ENCODE assay signal across 16 cellular contexts in the genomic region with DNA sequence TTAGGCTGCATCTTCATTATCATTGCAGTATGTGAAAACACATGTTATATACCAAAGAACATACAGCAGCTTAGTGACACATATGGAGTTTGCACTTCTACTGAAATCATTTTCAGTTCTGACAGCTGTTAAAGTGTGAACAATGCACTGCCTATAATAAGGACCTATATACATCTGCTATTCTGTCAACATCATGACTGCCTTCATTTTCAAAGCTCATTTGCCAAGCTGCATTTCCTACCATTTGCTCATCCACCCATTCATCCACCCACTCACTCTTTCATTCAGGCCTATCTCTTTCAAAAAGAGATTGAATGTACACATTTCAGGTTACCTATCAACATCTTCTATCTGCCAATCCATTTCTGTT.
DNase-seq lines count a peak whose midpoint lies in the region; ATAC-seq, FAIRE-seq and TF ChIP-seq lines count a peak whose summit lies in the region.
"Had no signal": no experiment of that assay in that cellular context is flagged by ENCODE, and none has a peak within 500 bp of the region (broad histone marks: within the 10 kb centered on the region; RNA-seq: fewer than 3 reads in every experiment).

No MANE protein-coding gene starts in this region.

- in situ Hi-C loops in HAP-1 (cut with MboI; ENCODE audit: low sequenced_read_pairs) = no loop called here

- H3K4me1 ChIP-seq in astrocyte (ENCODE audit: insufficient read depth, low read length) (peaks cover 20% of the 10 kb centered on the region), ascending aorta (peaks cover 6 to 19% of the 10 kb centered on the region in 2 donors), HAP-1 (no peaks in the 10 kb centered on the region)

- no peaks in the 10 kb centered on the region for H3K27me3 Mint-ChIP-seq in activated CD8-positive, alpha-beta T cell treated with anti-CD3 and anti-CD28 coated beads for 36 hours
- no peaks in the 10 kb centered on the region for H3K27me3 Mint-ChIP-seq in activated CD8-positive, alpha-beta T cell treated with anti-CD3 and anti-CD28 coated beads, Interleukin-2, amount 10 ng/mL, durations not matched to agents 7 days and 5 days (ENCODE audit: low read depth)
- H3K27me3 Mint-ChIP-seq in HFFc6 (ENCODE audit: insufficient read depth) (no peaks in the 10 kb centered on the region), astrocyte (ENCODE audit: low read depth, unreplicated experiment) (no peaks in the 10 kb centered on the region)
- H3K27me3 Mint-ChIP-seq in stimulated activated naive B cell treated with anti-CD40 and anti-IgM and Interleukin-4, amounts not matched to agents 10 μg/mL and 1 μg/mL and 100 μg/mL, for 72 hours = no peaks in the 10 kb centered on the region
- H3K27me3 Mint-ChIP-seq: central memory CD8-positive, alpha-beta T cell had no signal

- H3K4me1 Mint-ChIP-seq in activated CD8-positive, alpha-beta T cell treated with anti-CD3 and anti-CD28 coated beads for 36 hours (ENCODE audit: low read depth) = peaks cover 79% of the 10 kb centered on the region
- H3K4me1 Mint-ChIP-seq in activated CD8-positive, alpha-beta T cell treated with anti-CD3 and anti-CD28 coated beads, Interleukin-2, amount 10 ng/mL, durations not matched to agents 7 days and 5 days (ENCODE audit: low read depth) = peaks cover 77% of the 10 kb centered on the region
- H3K4me1 Mint-ChIP-seq in HFFc6 (ENCODE audit: low read depth) (peaks cover 67% of the 10 kb centered on the region), astrocyte (ENCODE audit: low read depth, unreplicated experiment) (peaks cover 33% of the 10 kb centered on the region)
- peaks cover 52 to 82% of the 10 kb centered on the region in 2 donors for H3K4me1 Mint-ChIP-seq in stimulated activated naive B cell treated with anti-CD40 and anti-IgM and Interleukin-4, amounts not matched to agents 10 μg/mL and 1 μg/mL and 100 μg/mL, for 72 hours

- H3K4me3 ChIP-seq in astrocyte (ENCODE audit: insufficient read depth, low read depth, low read length) = no peak overlapping the region
- H3K4me3 ChIP-seq in ascending aorta = no peak overlapping the region
- no peak overlapping the region for H3K4me3 ChIP-seq in HAP-1
- H3K4me3 ChIP-seq: upper lobe of right lung had no signal

- no peaks in the 10 kb centered on the region for H3K27me3 ChIP-seq in astrocyte (ENCODE audit: insufficient read depth, low read length)
- H3K27me3 ChIP-seq in ascending aorta = no peaks in the 10 kb centered on the region
- peaks cover 5% of the 10 kb centered on the region; the same call in 1 of the 2 replicates for H3K27me3 ChIP-seq in HAP-1 (ENCODE audit: low read depth)
- H3K27me3 ChIP-seq: upper lobe of right lung had no signal

- H3K27ac Mint-ChIP-seq in activated CD8-positive, alpha-beta T cell treated with anti-CD3 and anti-CD28 coated beads for 36 hours = peak overlapping the region; percentile 92
- no peak overlapping the region for H3K27ac Mint-ChIP-seq in activated CD8-positive, alpha-beta T cell treated with anti-CD3 and anti-CD28 coated beads, Interleukin-2, amount 10 ng/mL, durations not matched to agents 7 days and 5 days
- H3K27ac Mint-ChIP-seq in HFFc6 (peak overlapping the region; percentile 72), astrocyte (ENCODE audit: unreplicated experiment) (no peak overlapping the region)
- peak overlapping the region; percentile 53 for H3K27ac Mint-ChIP-seq in stimulated activated naive B cell treated with anti-CD40 and anti-IgM and Interleukin-4, amounts not matched to agents 10 μg/mL and 1 μg/mL and 100 μg/mL, for 72 hours

- peak; percentile 39 for FAIRE-seq in astrocyte (lab: Jason Lieb, UNC)

- POLR2A ChIA-PET in activated CD8-positive, alpha-beta T cell treated with anti-CD3 and anti-CD28 coated beads for 36 hours (lab: Charles Lee) = interaction anchor here (1.5 to 12.9 kb wide), 3 partner anchors 10 to 83 kb away, joined by 4 to 158 read pairs (median 7); no protein-coding TSS in a partner anchor
- POLR2A ChIA-PET in activated CD8-positive, alpha-beta T cell treated with anti-CD3 and anti-CD28 coated beads, Interleukin-2, amount 10 ng/mL, durations not matched to agents 7 days and 5 days (lab: Charles Lee) = interaction anchor here (1.2 to 1.6 kb wide), 2 partner anchors 11 to 82 kb away, joined by 3 to 6 read pairs; partner anchors contain the start of gene STK17B

- no peaks in the 10 kb centered on the region for H3K79me2 ChIP-seq in astrocyte (ENCODE audit: insufficient read depth, low read length)

- intact Hi-C loops in activated CD8-positive, alpha-beta T cell treated with anti-CD3 and anti-CD28 coated beads for 36 hours (cut with micrococcal nuclease) = no loop called here
- intact Hi-C loops in ascending aorta (cut with DNase I) = no loop called here

- no peak for TF ChIP-seq CTCF in activated CD8-positive, alpha-beta T cell treated with anti-CD3 and anti-CD28 coated beads for 36 hours (IDR thresholded peaks at IDR 0.05)
- TF ChIP-seq CTCF in HFFc6 (IDR thresholded peaks at IDR 0.05) (no peak), astrocyte (IDR thresholded peaks at IDR 0.05; ENCODE audit: insufficient read depth, low read depth, low read length) (no peak), ascending aorta (IDR thresholded peaks at IDR 0.05) (no peak)

- peak overlapping the region; percentile 9 for H3K4me2 ChIP-seq in astrocyte (ENCODE audit: low read length)

- no peak overlapping the region for H3K4me3 Mint-ChIP-seq in activated CD8-positive, alpha-beta T cell treated with anti-CD3 and anti-CD28 coated beads for 36 hours
- no peak overlapping the region for H3K4me3 Mint-ChIP-seq in activated CD8-positive, alpha-beta T cell treated with anti-CD3 and anti-CD28 coated beads, Interleukin-2, amount 10 ng/mL, durations not matched to agents 7 days and 5 days
- no peak overlapping the region for H3K4me3 Mint-ChIP-seq in HFFc6
- no peak overlapping the region for H3K4me3 Mint-ChIP-seq in astrocyte (ENCODE audit: unreplicated experiment)
- H3K4me3 Mint-ChIP-seq in stimulated activated naive B cell treated with anti-CD40 and anti-IgM and Interleukin-4, amounts not matched to agents 10 μg/mL and 1 μg/mL and 100 μg/mL, for 72 hours = no peak overlapping the region
- H3K4me3 Mint-ChIP-seq: central memory CD8-positive, alpha-beta T cell had no signal

- no peaks in the 10 kb centered on the region for H4K20me1 ChIP-seq in astrocyte (ENCODE audit: insufficient read depth, low read length)

- H3K36me3 Mint-ChIP-seq in activated CD8-positive, alpha-beta T cell treated with anti-CD3 and anti-CD28 coated beads for 36 hours (ENCODE audit: low read depth) = peaks cover 19% of the 10 kb centered on the region
- peaks cover 29% of the 10 kb centered on the region for H3K36me3 Mint-ChIP-seq in activated CD8-positive, alpha-beta T cell treated with anti-CD3 and anti-CD28 coated beads, Interleukin-2, amount 10 ng/mL, durations not matched to agents 7 days and 5 days (ENCODE audit: low read depth)
- H3K36me3 Mint-ChIP-seq in HFFc6 (ENCODE audit: low read depth) (peaks cover 29% of the 10 kb centered on the region), astrocyte (ENCODE audit: low read depth, unreplicated experiment) (peaks cover 1% of the 10 kb centered on the region)
- peaks cover 4 to 5% of the 10 kb centered on the region in 2 donors for H3K36me3 Mint-ChIP-seq in stimulated activated naive B cell treated with anti-CD40 and anti-IgM and Interleukin-4, amounts not matched to agents 10 μg/mL and 1 μg/mL and 100 μg/mL, for 72 hours

- H2AFZ ChIP-seq in astrocyte (ENCODE audit: low read depth, low read length) = no peak overlapping the region

- H3K9ac ChIP-seq in astrocyte (ENCODE audit: low read length) = no peak overlapping the region

- H3K36me3 ChIP-seq in astrocyte (ENCODE audit: insufficient read depth, low read length) (no peaks in the 10 kb centered on the region), ascending aorta (no peaks in the 10 kb centered on the region), HAP-1 (replicated peaks) (no peaks in the 10 kb centered on the region)
- H3K36me3 ChIP-seq: upper lobe of right lung, WERI-Rb-1 had no signal

- DNase-seq in activated CD8-positive, alpha-beta T cell treated with anti-CD3 and anti-CD28 coated beads for 36 hours = no peak
- DNase-seq in activated CD8-positive, alpha-beta T cell treated with anti-CD3 and anti-CD28 coated beads, Interleukin-2, amount 10 ng/mL, durations not matched to agents 7 days and 5 days = no peak
- DNase-seq in HFFc6 = no peak
- no peak for DNase-seq in astrocyte (ENCODE audit: low read depth)
- DNase-seq in stimulated activated naive B cell treated with anti-CD40 and anti-IgM and Interleukin-4, amounts not matched to agents 10 μg/mL and 1 μg/mL and 100 μg/mL, for 72 hours = no peak
- no peak for DNase-seq in ascending aorta (ENCODE audit: low spot score in 2 of 2)
- DNase-seq in HAP-1 (ENCODE audit: low spot score in 2 of 2) = no peak
- no peak for DNase-seq in stimulated activated CD4-positive, alpha-beta T cell treated with anti-CD3 and anti-CD28 coated beads, Interleukin-1b, Interleukin-23, amount 100 ng/mL, for 48 hours
- DNase-seq: C1 segment of cervical spinal cord; effector CD8-positive, alpha-beta T cell; islet precursor cell; stimulated activated CD4-positive, alpha-beta T cell treated with anti-CD3 and anti-CD28 coated beads, Interleukin-12 subunit alpha, Interleukin-12 subunit beta, amount 100 ng/mL, for 4 hours; stimulated activated naive CD4-positive, alpha-beta T cell; upper lobe of right lung; WERI-Rb-1 had no signal

- H3K27ac ChIP-seq in astrocyte (ENCODE audit: low read depth, low read length) (no peak overlapping the region), ascending aorta (no peak overlapping the region)
- H3K27ac ChIP-seq: upper lobe of right lung, WERI-Rb-1 had no signal

- peak; percentile 71 for ATAC-seq in activated CD8-positive, alpha-beta T cell treated with anti-CD3 and anti-CD28 coated beads for 36 hours
- ATAC-seq in activated CD8-positive, alpha-beta T cell treated with anti-CD3 and anti-CD28 coated beads, Interleukin-2, amount 10 ng/mL, durations not matched to agents 7 days and 5 days = no peak
- ATAC-seq in stimulated activated naive B cell treated with anti-CD40 and anti-IgM and Interleukin-4, amounts not matched to agents 10 μg/mL and 1 μg/mL and 100 μg/mL, for 72 hours (replicated peaks) = no peak
- ATAC-seq: upper lobe of right lung had no signal

- CTCF ChIA-PET in activated CD8-positive, alpha-beta T cell treated with anti-CD3 and anti-CD28 coated beads for 36 hours (lab: Charles Lee) = interaction anchor here (0.7 to 2.0 kb wide), 4 partner anchors 8 to 95 kb away, joined by 3 to 5 read pairs (median 4); no protein-coding TSS in a partner anchor
- CTCF ChIA-PET in activated CD8-positive, alpha-beta T cell treated with anti-CD3 and anti-CD28 coated beads, Interleukin-2, amount 10 ng/mL, durations not matched to agents 7 days and 5 days (lab: Charles Lee) = interaction anchor here (1.0 to 1.9 kb wide), 4 partner anchors 9 to 23 kb away, joined by 3 to 5 read pairs (median 4); no protein-coding TSS in a partner anchor

- peaks cover 17% of the 10 kb centered on the region for H3K9me3 Mint-ChIP-seq in activated CD8-positive, alpha-beta T cell treated with anti-CD3 and anti-CD28 coated beads for 36 hours
- H3K9me3 Mint-ChIP-seq in activated CD8-positive, alpha-beta T cell treated with anti-CD3 and anti-CD28 coated beads, Interleukin-2, amount 10 ng/mL, durations not matched to agents 7 days and 5 days (ENCODE audit: insufficient read depth) = peaks cover 3% of the 10 kb centered on the region
- H3K9me3 Mint-ChIP-seq in HFFc6 (no peaks in the 10 kb centered on the region), astrocyte (ENCODE audit: unreplicated experiment) (no peaks in the 10 kb centered on the region)
- peaks cover 0 to 8% of the 10 kb centered on the region in 2 donors for H3K9me3 Mint-ChIP-seq in stimulated activated naive B cell treated with anti-CD40 and anti-IgM and Interleukin-4, amounts not matched to agents 10 μg/mL and 1 μg/mL and 100 μg/mL, for 72 hours
- H3K9me3 Mint-ChIP-seq: central memory CD8-positive, alpha-beta T cell had no signal

- H3K9me3 ChIP-seq in astrocyte (ENCODE audit: insufficient read depth, low read depth, low read length) (no peaks in the 10 kb centered on the region), ascending aorta (no peaks in the 10 kb centered on the region), HAP-1 (no peaks in the 10 kb centered on the region)
- H3K9me3 ChIP-seq: upper lobe of right lung had no signal

Comparison
In these comparisons a context has a peak if more than half of its experiments do, and no peak if none do; other contexts are left out.
1. H3K27ac Mint-ChIP-seq: peak in activated CD8-positive, alpha-beta T cell treated with anti-CD3 and anti-CD28 coated beads for 36 hours (single experiment), HFFc6 (single experiment) and stimulated activated naive B cell treated with anti-CD40 and anti-IgM and Interleukin-4, amounts not matched to agents 10 μg/mL and 1 μg/mL and 100 μg/mL, for 72 hours (single experiment); none in activated CD8-positive, alpha-beta T cell treated with anti-CD3 and anti-CD28 coated beads, Interleukin-2, amount 10 ng/mL, durations not matched to agents 7 days and 5 days (single experiment) and astrocyte (single experiment).